1 cellular context compared by ENCODE assay signal in the genomic region with DNA sequence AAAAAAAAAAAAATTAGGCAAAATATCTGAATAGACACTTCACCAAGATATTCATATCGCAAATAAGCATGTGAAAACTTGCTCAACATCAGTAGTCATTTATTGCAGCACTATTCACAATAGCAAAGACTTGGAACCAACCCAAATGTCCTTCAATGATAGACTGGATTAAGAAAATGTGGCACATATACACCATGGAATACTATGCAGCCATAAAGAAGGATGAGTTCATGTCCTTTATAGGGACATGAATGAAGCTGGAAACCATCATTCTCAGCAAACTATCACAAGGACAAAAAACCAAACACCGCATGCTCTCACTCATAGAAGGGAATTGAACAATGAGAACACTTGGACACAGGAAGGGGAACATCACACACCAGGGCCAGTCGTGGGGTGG. TPM values are rescaled to one million over a fixed set of nuclear protein-coding genes. Genes with fewer than 3 reads are reported as not detected.
"Had no signal": no experiment of that assay in that cellular context is flagged by ENCODE, and none has a peak within 500 bp of the region (broad histone marks: within the 10 kb centered on the region; RNA-seq: fewer than 3 reads in every experiment).

No MANE protein-coding gene starts in this region.

RNA-seq across cellular contexts. Expression of gene CADM1, which starts 29.9 kb away (rescaled TPM):
- total RNA-seq: HT-29 had no signal
